ENCODE assay signal across 1 cellular context in genomic region chr18:9810216-9810804, GRCh38.
TF ChIP-seq lines count a peak whose summit lies in the region.

No MANE protein-coding gene starts in this region.

TF ChIP-seq in H1, 55 proteins besides CTCF, POLR2A, EP300 and RAD21 (continued from another document):
- no peak for TF ChIP-seq CHD2 (IDR thresholded peaks at IDR 0.05; ENCODE audit: low read length)
- no peak for TF ChIP-seq BCL11A (IDR thresholded peaks at IDR 0.05; ENCODE audit: low read depth in 2 of 2, low read length in 2 of 2)
- TF ChIP-seq, protein P1, sequence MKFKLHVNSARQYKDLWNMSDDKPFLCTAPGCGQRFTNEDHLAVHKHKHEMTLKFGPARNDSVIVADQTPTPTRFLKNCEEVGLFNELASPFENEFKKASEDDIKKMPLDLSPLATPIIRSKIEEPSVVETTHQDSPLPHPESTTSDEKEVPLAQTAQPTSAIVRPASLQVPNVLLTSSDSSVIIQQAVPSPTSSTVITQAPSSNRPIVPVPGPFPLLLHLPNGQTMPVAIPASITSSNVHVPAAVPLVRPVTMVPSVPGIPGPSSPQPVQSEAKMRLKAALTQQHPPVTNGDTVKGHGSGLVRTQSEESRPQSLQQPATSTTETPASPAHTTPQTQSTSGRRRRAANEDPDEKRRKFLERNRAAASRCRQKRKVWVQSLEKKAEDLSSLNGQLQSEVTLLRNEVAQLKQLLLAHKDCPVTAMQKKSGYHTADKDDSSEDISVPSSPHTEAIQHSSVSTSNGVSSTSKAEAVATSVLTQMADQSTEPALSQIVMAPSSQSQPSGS (IDR thresholded peaks at IDR 0.05; ENCODE audit: low read length), result no peak
- no peak for TF ChIP-seq JUND (IDR thresholded peaks at IDR 0.05; ENCODE audit: low read length)
- no peak for TF ChIP-seq RBBP5 (IDR thresholded peaks at IDR 0.05; ENCODE audit: borderline replicate concordance, low read depth, low read length)
- TF ChIP-seq KDM5A (IDR thresholded peaks at IDR 0.05; ENCODE audit: low read length), result no peak
